ENCODE assay signal across 17 cellular contexts in genomic region chr19:839146-839872, GRCh38. TPM values are rescaled to one million over a fixed set of nuclear protein-coding genes. Genes with fewer than 3 reads are reported as not detected.
DNase-seq lines count a peak whose midpoint lies in the region; ATAC-seq, FAIRE-seq and TF ChIP-seq lines count a peak whose summit lies in the region.
"Had no signal": no experiment of that assay in that cellular context is flagged by ENCODE, and none has a peak within 500 bp of the region (broad histone marks: within the 10 kb centered on the region; RNA-seq: fewer than 3 reads in every experiment).

No MANE protein-coding gene starts in this region.

- no peaks in the 10 kb centered on the region for H3K27me3 ChIP-seq in K562 (ENCODE audit: control insufficient read depth in 2 of 2, insufficient read depth in 2 of 2, low read length in 2 of 2)

- H3K27ac Mint-ChIP-seq in naive thymus-derived CD8-positive, alpha-beta T cell = no peak overlapping the region
- H3K27ac Mint-ChIP-seq in stimulated activated naive CD8-positive, alpha-beta T cell treated with anti-CD3 and anti-CD28 coated beads, Interleukin-15, amount 100 ng/mL, for 72 hours = no peak overlapping the region
- H3K27ac Mint-ChIP-seq: HFFc6 had no signal

- peaks cover 0 to 9% (median 4%) of the 10 kb centered on the region in 4 donors for H3K4me1 Mint-ChIP-seq in naive thymus-derived CD8-positive, alpha-beta T cell
- H3K4me1 Mint-ChIP-seq in stimulated activated naive CD8-positive, alpha-beta T cell treated with anti-CD3 and anti-CD28 coated beads, Interleukin-15, amount 100 ng/mL, for 72 hours = peaks cover 6% of the 10 kb centered on the region

- CTCF ChIA-PET in K562 (lab: Yijun Ruan, JAX; ENCODE audit: low intra/inter-chr PET ratio) = no interaction called here

- no peaks in the 10 kb centered on the region for H3K9me3 ChIP-seq in K562 (replicated peaks; ENCODE audit: control insufficient read depth, insufficient read depth, low read depth, low read length)
- H3K9me3 ChIP-seq: BE2C had no signal

- H3K4me1 ChIP-seq in K562 (replicated peaks in 1 of 2; ENCODE audit: control insufficient read depth in 2 of 2, insufficient read depth in 2 of 2, low read length in 2 of 2) = peaks cover 5 to 51% of the 10 kb centered on the region in 2 experiments
- H3K4me1 ChIP-seq: BE2C had no signal

- POLR2A ChIA-PET in K562 (lab: Yijun Ruan, JAX) = interaction anchor here (0.6 kb wide), 1 partner anchor 81 kb away, joined by 3 read pairs; no protein-coding TSS in a partner anchor
- POLR2A ChIA-PET in naive thymus-derived CD8-positive, alpha-beta T cell (lab: Charles Lee) = no interaction called here

- H3K27ac ChIP-seq in K562 (ENCODE audit: extremely low read depth, low read depth, low read length) = no peak overlapping the region
- H3K27ac ChIP-seq: KMS-11 had no signal

- H3K36me3 Mint-ChIP-seq in naive thymus-derived CD8-positive, alpha-beta T cell = peaks cover 0 to 2% (median 0%) of the 10 kb centered on the region in 3 donors

- 72% methylated on average over 12 of the region's 19 CpGs for WGBS in K562 (ENCODE audit: insufficient coverage, low coverage, missing lambda C conversion rate)

- H3K9ac ChIP-seq in K562 (ENCODE audit: insufficient read depth in 1 of 2, low read depth in 2 of 2, low read length in 2 of 2) = peak overlapping the region in 1 of 2 experiments; percentile 81; a peak in 2 of 4 replicates
- H3K9ac ChIP-seq: KMS-11 had no signal

- BruUV-seq in K562 (replicated peaks; lab: Mats Ljungman, UMichigan) = no TSS peak

- H2AFZ ChIP-seq in K562 (ENCODE audit: low read depth, low read length) = peak overlapping the region; percentile 62

- intact Hi-C loops in K562 (cut with micrococcal nuclease) = no loop called here

- peaks cover 6 to 41% (median 21%) of the 10 kb centered on the region in 5 donors for H3K27me3 Mint-ChIP-seq in naive thymus-derived CD8-positive, alpha-beta T cell
- H3K27me3 Mint-ChIP-seq in stimulated activated naive CD8-positive, alpha-beta T cell treated with anti-CD3 and anti-CD28 coated beads, Interleukin-15, amount 100 ng/mL, for 72 hours = peaks cover 41% of the 10 kb centered on the region

- H3K4me3 ChIP-seq in K562 = no peak overlapping the region

- no peaks in the 10 kb centered on the region for H3K9me3 Mint-ChIP-seq in naive thymus-derived CD8-positive, alpha-beta T cell
- no peaks in the 10 kb centered on the region for H3K9me3 Mint-ChIP-seq in stimulated activated naive CD8-positive, alpha-beta T cell treated with anti-CD3 and anti-CD28 coated beads, Interleukin-15, amount 100 ng/mL, for 72 hours

- H3K9me1 ChIP-seq in K562 (ENCODE audit: control insufficient read depth, insufficient read depth, low read length) = no peaks in the 10 kb centered on the region

- H3K4me2 ChIP-seq in K562 (ENCODE audit: insufficient read depth, low read length) = no peak overlapping the region
- H3K4me2 ChIP-seq: KMS-11 had no signal

- no peaks in the 10 kb centered on the region for H3K79me2 ChIP-seq in K562 (ENCODE audit: control insufficient read depth, insufficient read depth, low read length)

- in situ Hi-C loops in K562 (cut with MboI) = no loop called here

- DNase-seq in CD1c-positive myeloid dendritic cell (ENCODE audit: extremely low spot score) (peak; percentile 47), Kasumi-1 (lab: John Stamatoyannopoulos, UW) (peak; percentile 31 to 46), K562 (ENCODE audit: extremely low read depth in 1 of 4, low spot score in 3 of 4) (no peak)
- DNase-seq in naive thymus-derived CD8-positive, alpha-beta T cell = no peak
- no peak for DNase-seq in stimulated activated naive CD8-positive, alpha-beta T cell treated with anti-CD3 and anti-CD28 coated beads, Interleukin-15, amount 100 ng/mL, for 72 hours
- DNase-seq: BE2C, EL, GOT3, HFFc6, MM.1S, NCI-H1436, NCI-H2081, NCI-H524, SHP77 treated with DMSO at 0.1 percent for 48 hours had no signal

- no peak for TF ChIP-seq RAD21 in K562 (CRISPR knock-in tag; conservative IDR thresholded peaks at IDR 0.05 in 1 of 2, IDR thresholded peaks at IDR 0.05 in 1 of 2)

- no peak overlapping the region for H3K4me3 Mint-ChIP-seq in naive thymus-derived CD8-positive, alpha-beta T cell
- no peak overlapping the region for H3K4me3 Mint-ChIP-seq in stimulated activated naive CD8-positive, alpha-beta T cell treated with anti-CD3 and anti-CD28 coated beads, Interleukin-15, amount 100 ng/mL, for 72 hours
- H3K4me3 Mint-ChIP-seq: HFFc6 had no signal

- H3K36me3 ChIP-seq in K562 (ENCODE audit: control insufficient read depth, insufficient read depth, low read length) = no peaks in the 10 kb centered on the region
- H3K36me3 ChIP-seq: BE2C had no signal

- ATAC-seq in K562 = no peak
- no peak for ATAC-seq in naive thymus-derived CD8-positive, alpha-beta T cell
- no peak for ATAC-seq in stimulated activated naive CD8-positive, alpha-beta T cell treated with anti-CD3 and anti-CD28 coated beads, Interleukin-15, amount 100 ng/mL, for 72 hours

- TF ChIP-seq EP300 in K562 (IDR thresholded peaks at IDR 0.05; ENCODE audit: low read length) = no peak

- FAIRE-seq in K562 (lab: Jason Lieb, UNC) = no peak
- FAIRE-seq: RCC 7860 had no signal

- no peak for TF ChIP-seq CTCF in K562 (IDR thresholded peaks at IDR 0.05 in 2 of 3, conservative IDR thresholded peaks at IDR 0.05 in 1 of 3; ENCODE audit: insufficient read depth in 2 of 3, low read depth in 1 of 3, low read length in 3 of 3)

- TF ChIP-seq POLR2A in K562 (conservative IDR thresholded peaks at IDR 0.05) = no peak

- H4K20me1 ChIP-seq in K562 (replicated peaks; ENCODE audit: control insufficient read depth, insufficient read depth, low read length) = no peaks in the 10 kb centered on the region

RNA-seq across cellular contexts. Expression of gene PRTN3, which starts 1.5 kb away (rescaled TPM):
- not detected in 2 replicates for total RNA-seq in K562 (2011; cell fraction: chromatin; rRNA removed; ENCODE audit: low replicate concordance)
- total RNA-seq in K562 (2011; cell fraction: nucleolus; rRNA removed) = 0.50 TPM in 1 of 2 replicates, not detected in the other
- total RNA-seq in K562 (2011; cell fraction: nucleoplasm; rRNA removed) = 0.37 TPM in 1 of 2 replicates, not detected in the other
- total RNA-seq in K562 (2014; rRNA removed) (0.14 and 0.69 TPM in 2 replicates), K562 (2014; rRNA removed; fragmentation: Illumina TruSeq; extraction: Trizol) (0.19 TPM in 1 of 2 replicates, not detected in the other), K562 (2015; rRNA removed; fragmentation: Illumina TruSeq; extraction: Trizol) (0.36 and 0.41 TPM in 2 replicates), K562 (2021) (0.60 and 0.86 TPM in 2 replicates)
- polyA plus RNA-seq in K562 (2011; rRNA removed) (0.60 and 1.4 TPM in 2 replicates), K562 (2014; fragmentation: Illumina TruSeq; extraction: Trizol) (0.25 and 0.43 TPM in 2 replicates), K562 (2014; fragmentation: Nextera tagmentation; extraction: Ambion mirVana) (not detected), K562 (2014; rRNA removed) (0.50 TPM in 1 of 2 replicates, not detected in the other)
- 3.3 and 5.8 TPM in 2 replicates for polyA plus RNA-seq in K562 (2011; cell fraction: cytosol; rRNA removed)
- 1.3 and 1.6 TPM in 2 replicates for polyA plus RNA-seq in K562 (2011; cell fraction: nucleus; rRNA removed)
- polyA plus RNA-seq in K562 (2012) = 0.55 and 1.3 TPM in 2 replicates
- not detected in 2 replicates for polyA minus RNA-seq in K562 (2011; rRNA and poly(A)+ RNA removed)
- 1.4 TPM in 1 of 2 replicates, not detected in the other for polyA minus RNA-seq in K562 (2011; cell fraction: cytosol; rRNA and poly(A)+ RNA removed)
- not detected in 2 replicates for polyA minus RNA-seq in K562 (2011; cell fraction: nucleus; rRNA and poly(A)+ RNA removed)
- not detected for total RNA-seq in naive thymus-derived CD8-positive, alpha-beta T cell
- not detected for polyA plus RNA-seq in naive thymus-derived CD8-positive, alpha-beta T cell
- total RNA-seq: HFFc6 had no signal
- polyA plus RNA-seq: AG04450 had no signal

RNA-seq across cellular contexts. Expression of gene AZU1, which starts 11.7 kb away (rescaled TPM):
- 3.4 and 6.7 TPM in 2 replicates for total RNA-seq in K562 (2011; cell fraction: chromatin; rRNA removed; ENCODE audit: low replicate concordance)
- total RNA-seq in K562 (2011; cell fraction: nucleolus; rRNA removed) = 4.3 and 4.6 TPM in 2 replicates
- total RNA-seq in K562 (2011; cell fraction: nucleoplasm; rRNA removed) = 3.1 and 6.0 TPM in 2 replicates
- total RNA-seq in K562 (2014; rRNA removed) (0.33 and 0.73 TPM in 2 replicates), K562 (2014; rRNA removed; fragmentation: Illumina TruSeq; extraction: Trizol) (not detected in 2 replicates), K562 (2015; rRNA removed; fragmentation: Illumina TruSeq; extraction: Trizol) (0.19 and 0.29 TPM in 2 replicates), K562 (2021) (1.4 and 1.7 TPM in 2 replicates)
- polyA plus RNA-seq in K562 (2011; rRNA removed) (0.39 and 0.87 TPM in 2 replicates), K562 (2014; fragmentation: Illumina TruSeq; extraction: Trizol) (0.45 and 0.51 TPM in 2 replicates), K562 (2014; fragmentation: Nextera tagmentation; extraction: Ambion mirVana) (not detected), K562 (2014; rRNA removed) (1.9 and 3.3 TPM in 2 replicates)
- 0.60 and 0.94 TPM in 2 replicates for polyA plus RNA-seq in K562 (2011; cell fraction: cytosol; rRNA removed)
- 6.4 and 9.5 TPM in 2 replicates for polyA plus RNA-seq in K562 (2011; cell fraction: nucleus; rRNA removed)
- polyA plus RNA-seq in K562 (2012) = 1.5 and 9.7 TPM in 2 replicates
- not detected in 2 replicates for polyA minus RNA-seq in K562 (2011; rRNA and poly(A)+ RNA removed)
- 1.1 TPM in 1 of 2 replicates, not detected in the other for polyA minus RNA-seq in K562 (2011; cell fraction: cytosol; rRNA and poly(A)+ RNA removed)
- 0.78 and 0.81 TPM in 2 replicates for polyA minus RNA-seq in K562 (2011; cell fraction: nucleus; rRNA and poly(A)+ RNA removed)
- under 1 TPM; 0.21 to 0.36 TPM for total RNA-seq in naive thymus-derived CD8-positive, alpha-beta T cell
- not detected for polyA plus RNA-seq in naive thymus-derived CD8-positive, alpha-beta T cell
- total RNA-seq: HFFc6 had no signal

RNA-seq across cellular contexts. Expression of gene ELANE, which starts 12.8 kb away (rescaled TPM):
- not detected in 2 replicates for total RNA-seq in K562 (2011; cell fraction: chromatin; rRNA removed; ENCODE audit: low replicate concordance)
- total RNA-seq in K562 (2011; cell fraction: nucleolus; rRNA removed) = not detected in 2 replicates
- total RNA-seq in K562 (2011; cell fraction: nucleoplasm; rRNA removed) = not detected in 2 replicates
- 0.37 TPM in 1 of 2 replicates, not detected in the other for total RNA-seq in K562 (2014; rRNA removed)
- not detected in 2 replicates for total RNA-seq in K562 (2014; rRNA removed; fragmentation: Illumina TruSeq; extraction: Trizol)
- not detected in 2 replicates for total RNA-seq in K562 (2015; rRNA removed; fragmentation: Illumina TruSeq; extraction: Trizol)
- total RNA-seq in K562 (2021) = not detected in 2 replicates
- polyA plus RNA-seq in K562 (2011; rRNA removed) = not detected in 2 replicates
- not detected in 2 replicates for polyA plus RNA-seq in K562 (2011; cell fraction: cytosol; rRNA removed)
- polyA plus RNA-seq in K562 (2011; cell fraction: nucleus; rRNA removed) = not detected in 2 replicates
- polyA plus RNA-seq in K562 (2012) = not detected in 2 replicates
- not detected in 2 replicates for polyA plus RNA-seq in K562 (2014; fragmentation: Illumina TruSeq; extraction: Trizol)
- polyA plus RNA-seq in K562 (2014; fragmentation: Nextera tagmentation; extraction: Ambion mirVana) = not detected
- polyA plus RNA-seq in K562 (2014; rRNA removed) = not detected in 2 replicates
- polyA minus RNA-seq in K562 (2011; rRNA and poly(A)+ RNA removed) = not detected in 2 replicates
- polyA minus RNA-seq in K562 (2011; cell fraction: cytosol; rRNA and poly(A)+ RNA removed) = not detected in 2 replicates
- polyA minus RNA-seq in K562 (2011; cell fraction: nucleus; rRNA and poly(A)+ RNA removed) = not detected in 2 replicates
- total RNA-seq in naive thymus-derived CD8-positive, alpha-beta T cell = not detected
- not detected for polyA plus RNA-seq in naive thymus-derived CD8-positive, alpha-beta T cell
- polyA plus RNA-seq: AG04450 had no signal

RNA-seq across cellular contexts. Expression of gene PLPPR3, which starts 17.6 kb away (rescaled TPM):
- total RNA-seq in K562 (2011; cell fraction: chromatin; rRNA removed; ENCODE audit: low replicate concordance) = 6.7 and 37.1 TPM in 2 replicates
- total RNA-seq in K562 (2011; cell fraction: nucleolus; rRNA removed) = 62.2 and 83.4 TPM in 2 replicates
- 28.0 and 30.4 TPM in 2 replicates for total RNA-seq in K562 (2011; cell fraction: nucleoplasm; rRNA removed)
- 28.6 and 30.5 TPM in 2 replicates for total RNA-seq in K562 (2014; rRNA removed)
- 1.8 and 2.3 TPM in 2 replicates for total RNA-seq in K562 (2014; rRNA removed; fragmentation: Illumina TruSeq; extraction: Trizol)
- total RNA-seq in K562 (2015; rRNA removed; fragmentation: Illumina TruSeq; extraction: Trizol) = 8.6 and 10.1 TPM in 2 replicates
- 40.4 and 48.2 TPM in 2 replicates for total RNA-seq in K562 (2021)
- 12.8 and 19.0 TPM in 2 replicates for polyA plus RNA-seq in K562 (2011; rRNA removed)
- polyA plus RNA-seq in K562 (2011; cell fraction: cytosol; rRNA removed) = 25.3 and 82.8 TPM in 2 replicates
- 24.4 and 43.1 TPM in 2 replicates for polyA plus RNA-seq in K562 (2011; cell fraction: nucleus; rRNA removed)
- polyA plus RNA-seq in K562 (2012) = 23.2 and 35.5 TPM in 2 replicates
- polyA plus RNA-seq in K562 (2014; fragmentation: Illumina TruSeq; extraction: Trizol) = 2.2 and 7.8 TPM in 2 replicates
- polyA plus RNA-seq in K562 (2014; fragmentation: Nextera tagmentation; extraction: Ambion mirVana) = under 1 TPM; 0.01 to 0.08 TPM
- polyA plus RNA-seq in K562 (2014; rRNA removed) = 19.4 and 21.8 TPM in 2 replicates
- 9.9 and 23.4 TPM in 2 replicates for polyA minus RNA-seq in K562 (2011; rRNA and poly(A)+ RNA removed)
- polyA minus RNA-seq in K562 (2011; cell fraction: cytosol; rRNA and poly(A)+ RNA removed) = 46.2 and 51.7 TPM in 2 replicates
- 7.9 and 8.1 TPM in 2 replicates for polyA minus RNA-seq in K562 (2011; cell fraction: nucleus; rRNA and poly(A)+ RNA removed)
- total RNA-seq in naive thymus-derived CD8-positive, alpha-beta T cell = not detected
- not detected for polyA plus RNA-seq in naive thymus-derived CD8-positive, alpha-beta T cell

RNA-seq across cellular contexts. Expression of gene CFD, which starts 20.2 kb away (rescaled TPM):
- 11.2 and 25.3 TPM in 2 replicates for total RNA-seq in K562 (2011; cell fraction: chromatin; rRNA removed; ENCODE audit: low replicate concordance)
- total RNA-seq in K562 (2011; cell fraction: nucleolus; rRNA removed) = 23.0 and 26.8 TPM in 2 replicates
- total RNA-seq in K562 (2011; cell fraction: nucleoplasm; rRNA removed) = 13.6 and 23.8 TPM in 2 replicates
- total RNA-seq in K562 (2014; rRNA removed) (59.4 and 80.2 TPM in 2 replicates), K562 (2014; rRNA removed; fragmentation: Illumina TruSeq; extraction: Trizol) (3.1 TPM in 2 replicates), K562 (2015; rRNA removed; fragmentation: Illumina TruSeq; extraction: Trizol) (7.6 and 9.6 TPM in 2 replicates), K562 (2021) (49.3 and 50.9 TPM in 2 replicates)
- polyA plus RNA-seq in K562 (2011; rRNA removed) (8.5 and 12.1 TPM in 2 replicates), K562 (2014; fragmentation: Illumina TruSeq; extraction: Trizol) (2.6 and 3.6 TPM in 2 replicates), K562 (2014; fragmentation: Nextera tagmentation; extraction: Ambion mirVana) (under 1 TPM; 0.52 to 0.63 TPM), K562 (2014; rRNA removed) (52.0 and 54.1 TPM in 2 replicates)
- polyA plus RNA-seq in K562 (2011; cell fraction: cytosol; rRNA removed) = 26.8 and 158 TPM in 2 replicates
- 8.1 and 19.5 TPM in 2 replicates for polyA plus RNA-seq in K562 (2011; cell fraction: nucleus; rRNA removed)
- polyA plus RNA-seq in K562 (2012) = 35.9 and 45.0 TPM in 2 replicates
- 1.4 and 2.4 TPM in 2 replicates for polyA minus RNA-seq in K562 (2011; rRNA and poly(A)+ RNA removed)
- 20.8 and 31.8 TPM in 2 replicates for polyA minus RNA-seq in K562 (2011; cell fraction: cytosol; rRNA and poly(A)+ RNA removed)
- polyA minus RNA-seq in K562 (2011; cell fraction: nucleus; rRNA and poly(A)+ RNA removed) = 6.1 and 7.4 TPM in 2 replicates
- 1 to 10 TPM; 2.4 to 3.9 TPM for total RNA-seq in naive thymus-derived CD8-positive, alpha-beta T cell
- 1 to 10 TPM; 3.6 to 10.0 (median 4.3) TPM for polyA plus RNA-seq in naive thymus-derived CD8-positive, alpha-beta T cell

Comparison
In these comparisons a context has a peak if more than half of its experiments do, and no peak if none do; other contexts are left out.
1. DNase-seq: peak in CD1c-positive myeloid dendritic cell (single experiment) and Kasumi-1 (2 of 2); none in K562 (0 of 4), naive thymus-derived CD8-positive, alpha-beta T cell (0 of 10) and stimulated activated naive CD8-positive, alpha-beta T cell treated with anti-CD3 and anti-CD28 coated beads, Interleukin-15, amount 100 ng/mL, for 72 hours (0 of 2).